ENCODE assay signal across 12 cellular contexts in the genomic region with DNA sequence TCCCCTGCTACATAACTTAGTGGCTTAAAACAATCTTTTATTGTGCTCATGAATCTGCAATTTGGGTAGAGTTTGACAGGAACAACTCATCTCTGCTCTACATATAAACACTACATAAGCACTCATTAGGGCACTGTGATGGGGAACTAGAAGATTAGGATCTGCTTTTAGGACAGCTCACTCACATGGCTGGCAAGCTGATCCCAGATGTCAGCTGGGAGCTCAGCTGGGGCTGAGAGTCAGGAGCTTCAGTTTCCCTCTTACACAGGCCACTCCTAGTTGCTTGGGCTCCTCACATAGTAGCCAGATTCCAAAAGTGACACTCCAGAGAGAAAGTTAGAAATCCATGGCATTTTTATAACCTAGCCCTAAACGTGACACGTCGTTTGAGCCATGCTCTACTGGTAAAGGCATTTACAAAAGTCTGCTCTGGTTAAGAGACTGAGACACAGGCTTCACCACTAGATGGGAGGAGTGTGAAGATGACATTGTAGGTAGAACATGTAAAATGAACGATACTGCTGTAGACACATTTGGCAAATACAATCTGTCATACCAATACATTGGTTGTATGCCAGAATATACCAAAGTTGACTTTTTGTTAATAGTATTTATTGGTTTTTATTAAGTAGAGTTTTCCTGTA.
A peak's percentile ranks its signal among the peaks of the same experiment; 100 is the strongest.
DNase-seq lines count a peak whose midpoint lies in the region; ATAC-seq and TF ChIP-seq lines count a peak whose summit lies in the region.
"Had no signal": no experiment of that assay in that cellular context is flagged by ENCODE, and none has a peak within 500 bp of the region (broad histone marks: within the 10 kb centered on the region; RNA-seq: fewer than 3 reads in every experiment).

No MANE protein-coding gene starts in this region.

- H3K9me3 Mint-ChIP-seq in nephron = no peaks in the 10 kb centered on the region
- H3K9me3 Mint-ChIP-seq: effector memory CD8-positive, alpha-beta T cell had no signal

- peaks cover 6% of the 10 kb centered on the region for H3K36me3 Mint-ChIP-seq in nephron (ENCODE audit: low read depth)

- H3K4me3 ChIP-seq in Loucy (ENCODE audit: low read length, poor library complexity, severe bottlenecking) = no peak overlapping the region
- no peak overlapping the region for H3K4me3 ChIP-seq in astrocyte of the spinal cord (ENCODE audit: low read depth, low read length)
- H3K4me3 ChIP-seq: transverse colon had no signal

- no peak overlapping the region for H2AFZ ChIP-seq in Loucy (ENCODE audit: low read length)

- H3F3A ChIP-seq in Loucy (ENCODE audit: low read depth) = peaks cover 8% of the 10 kb centered on the region; the same call in 1 of the 2 replicates

- no peak overlapping the region for H3K4me3 Mint-ChIP-seq in nephron
- H3K4me3 Mint-ChIP-seq: effector memory CD8-positive, alpha-beta T cell had no signal

- in situ Hi-C loops in astrocyte of the spinal cord (cut with HindIII; ENCODE audit: low sequenced_read_pairs) = no loop called here

- peak overlapping the region; percentile 72 for H3K9ac ChIP-seq in Loucy (ENCODE audit: low read depth, low read length, poor library complexity, severe bottlenecking)

- no peaks in the 10 kb centered on the region for H3K27me3 ChIP-seq in Loucy (ENCODE audit: insufficient read depth, low read length, poor library complexity, severe bottlenecking)
- H3K27me3 ChIP-seq: transverse colon had no signal

- H3K27me3 Mint-ChIP-seq in nephron (ENCODE audit: low read depth) = no peaks in the 10 kb centered on the region
- H3K27me3 Mint-ChIP-seq: effector memory CD8-positive, alpha-beta T cell had no signal

- H3K79me2 ChIP-seq in Loucy (ENCODE audit: insufficient read depth, low read length) = peaks cover 81% of the 10 kb centered on the region

- peak overlapping the region; percentile 54 for H3K4me2 ChIP-seq in Loucy (ENCODE audit: low read depth, low read length, poor library complexity, severe bottlenecking)

- H3K9me2 ChIP-seq in Loucy (replicated peaks; ENCODE audit: low read depth, low read length) = no peaks in the 10 kb centered on the region

- DNase-seq in DMS 273 (lab: John Stamatoyannopoulos, UW; ENCODE audit: unreplicated experiment) (peak; percentile 30), DMS 273 treated with DMSO at 0.1 percent for 48 hours (lab: John Stamatoyannopoulos, UW) (no peak), astrocyte of the spinal cord (ENCODE audit: low read depth, low spot score) (no peak), NCI-H510A (lab: John Stamatoyannopoulos, UW) (no peak)
- DNase-seq: activated naive CD4-positive, alpha-beta T cell treated with Interleukin-2 at 50 U/mL for 16 hours; effector memory CD8-positive, alpha-beta T cell; NCI-H446 treated with DMSO at 0.1 percent for 48 hours; transverse colon had no signal

- H3K36me3 ChIP-seq in Loucy (ENCODE audit: insufficient read depth, low read length) = peaks cover 10% of the 10 kb centered on the region; the same call in 1 of the 2 replicates
- H3K36me3 ChIP-seq: transverse colon had no signal

- ATAC-seq in HG02970 (IDR thresholded peaks at IDR 0.05; ENCODE audit: low FRiP score, unreplicated experiment) = no peak
- no peak for ATAC-seq in HG03175 (IDR thresholded peaks at IDR 0.05; ENCODE audit: unreplicated experiment)
- ATAC-seq: effector memory CD8-positive, alpha-beta T cell had no signal

- TF ChIP-seq CTCF in Loucy (conservative IDR thresholded peaks at IDR 0.05; ENCODE audit: low read length) (peak; percentile 57), astrocyte of the spinal cord (IDR thresholded peaks at IDR 0.05; ENCODE audit: low read depth, low read length) (peak; percentile 5), nephron (IDR thresholded peaks at IDR 0.05; ENCODE audit: unreplicated experiment in 3 of 3) (no peak)

- peak overlapping the region in 2 of 3 experiments; percentile 35 to 47 for H3K27ac Mint-ChIP-seq in nephron

- no peaks in the 10 kb centered on the region for H3K9me3 ChIP-seq in Loucy (ENCODE audit: insufficient read depth, low read depth, low read length)
- H3K9me3 ChIP-seq: transverse colon had no signal

- peaks cover 16% of the 10 kb centered on the region for H3K4me1 Mint-ChIP-seq in nephron

- H4K20me1 ChIP-seq in Loucy (ENCODE audit: insufficient read depth, low read length, poor library complexity, severe bottlenecking) = no peaks in the 10 kb centered on the region

- peaks cover 48% of the 10 kb centered on the region for H3K4me1 ChIP-seq in Loucy (ENCODE audit: insufficient read depth, low read length, poor library complexity, severe bottlenecking)

Comparison
In these comparisons a context has a peak if more than half of its experiments do, and no peak if none do; other contexts are left out.
1. CTCF ChIP-seq: peak in Loucy (single experiment) and astrocyte of the spinal cord (single experiment); none in nephron (0 of 3).